Comparison of ENCODE assay signal across 8 cellular contexts in the genomic region with DNA sequence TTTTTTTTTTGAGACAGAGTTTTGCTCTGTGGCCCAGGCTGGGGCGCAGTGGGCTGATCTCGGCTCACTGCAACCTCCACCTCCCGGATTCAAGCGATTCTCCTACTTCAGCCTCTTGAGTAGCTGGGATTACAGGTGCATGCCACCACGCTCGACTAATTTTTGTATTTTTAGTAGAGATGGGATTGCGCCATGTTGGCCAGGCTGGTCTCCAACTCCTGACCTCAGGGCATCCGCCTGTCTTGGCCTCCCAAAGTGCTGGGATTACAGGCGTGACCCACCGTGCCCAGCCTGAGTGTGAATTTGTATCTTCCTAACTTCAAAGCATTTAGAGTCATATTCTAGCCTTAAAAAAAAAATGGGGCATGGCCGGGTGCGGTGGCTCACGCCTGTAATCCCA. TPM values are rescaled to one million over a fixed set of nuclear protein-coding genes. Genes with fewer than 3 reads are reported as not detected.
DNase-seq lines count a peak whose midpoint lies in the region; ATAC-seq and TF ChIP-seq lines count a peak whose summit lies in the region.
"Not testable (repeated sequence)": the region's sequence is repeated elsewhere in the genome, so short reads cannot be mapped to it uniquely, and the experiment has no call there.

No MANE protein-coding gene starts in this region.

- H4K20me1 ChIP-seq in BLaER1, result peaks cover 100% of the 10 kb centered on the region

- TF ChIP-seq CTCF in RWPE1 (conservative IDR thresholded peaks at IDR 0.05; ENCODE audit: low read depth); coronary artery (IDR thresholded peaks at IDR 0.05); gastroesophageal sphincter (IDR thresholded peaks at IDR 0.05); right lobe of liver (IDR thresholded peaks at IDR 0.05); parathyroid adenoma (IDR thresholded peaks at IDR 0.05); stomach (IDR thresholded peaks at IDR 0.05); upper lobe of left lung (IDR thresholded peaks at IDR 0.05): not testable (repeated sequence)

- TF ChIP-seq POLR2A in gastroesophageal sphincter (IDR thresholded peaks at IDR 0.05); right lobe of liver (IDR thresholded peaks at IDR 0.05); stomach (IDR thresholded peaks at IDR 0.05); upper lobe of left lung (IDR thresholded peaks at IDR 0.05): not testable (repeated sequence)

- ATAC-seq in gastroesophageal sphincter; right lobe of liver; upper lobe of left lung (ENCODE audit: low FRiP score in 2 of 2): not testable (repeated sequence)

- not testable (repeated sequence) for H3K27ac ChIP-seq in BLaER1
- H3K27ac ChIP-seq in RWPE1, result peak overlapping the region; percentile 91
- H3K27ac ChIP-seq in coronary artery, result peak overlapping the region; percentile 42 to 80
- peak overlapping the region; percentile 87 to 97 (median 88) for H3K27ac ChIP-seq in gastroesophageal sphincter
- H3K27ac ChIP-seq in right lobe of liver, result peak overlapping the region; percentile 50 to 71 (median 70)
- peak overlapping the region; percentile 65 for H3K27ac ChIP-seq in parathyroid adenoma
- peak overlapping the region; percentile 22 to 90 (median 86) for H3K27ac ChIP-seq in stomach
- peak overlapping the region; percentile 83 to 90 (median 88) for H3K27ac ChIP-seq in upper lobe of left lung

- H3K9me3 ChIP-seq in BLaER1; gastroesophageal sphincter; right lobe of liver; parathyroid adenoma (ENCODE audit: control insufficient read depth, low read length); stomach; upper lobe of left lung: not testable (repeated sequence)

- CTCF ChIA-PET in RWPE1 (lab: Yijun Ruan, JAX), result interaction anchor here (0.7 to 0.8 kb wide), 2 partner anchors 17 to 109 kb away, joined by 3 to 4 read pairs; no protein-coding TSS in a partner anchor

- H3K4me1 ChIP-seq in BLaER1, result peaks cover 99% of the 10 kb centered on the region
- H3K4me1 ChIP-seq in gastroesophageal sphincter, result peaks cover 9 to 100% (median 53%) of the 10 kb centered on the region in 3 donors
- H3K4me1 ChIP-seq in right lobe of liver, result peaks cover 0 to 77% (median 30%) of the 10 kb centered on the region in 4 donors
- peaks cover 31% of the 10 kb centered on the region for H3K4me1 ChIP-seq in parathyroid adenoma
- H3K4me1 ChIP-seq in stomach, result peaks cover 65 to 98% (median 81%) of the 10 kb centered on the region in 4 donors
- H3K4me1 ChIP-seq in upper lobe of left lung, result peaks cover 71 to 86% (median 74%) of the 10 kb centered on the region in 4 donors

- H3K36me3 ChIP-seq in BLaER1; gastroesophageal sphincter; right lobe of liver; parathyroid adenoma (ENCODE audit: control insufficient read depth, insufficient read depth, low read length); stomach; upper lobe of left lung: not testable (repeated sequence)

- intact Hi-C loops in right lobe of liver (cut with DNase I), result loop anchor here in 1 of 2 donors (10.0 kb wide), 1 partner anchor 49 kb away; no protein-coding TSS in a partner anchor
- intact Hi-C loops in stomach (cut with DNase I; ENCODE audit: low total_unique reads), result not testable (repeated sequence)

- DNase-seq in RWPE1 (ENCODE audit: low spot score); coronary artery (ENCODE audit: low spot score); right lobe of liver; stomach; upper lobe of left lung: not testable (repeated sequence)

- WGBS in gastroesophageal sphincter (ENCODE audit: low coverage in 1 of 2), 2 donors, result 87 to 100% methylated on average over 2 to 3 of the region's 13 CpGs
- 63% methylated on average over 7 of the region's 13 CpGs for WGBS in right lobe of liver (ENCODE audit: insufficient coverage, low coverage, low lambda C conversion rate, missing lambda C conversion rate)
- 93 to 99% (median 94%) methylated on average over 13 of the region's 13 CpGs for WGBS in stomach, 5 donors
- 80 to 82% methylated on average over 12 to 13 of the region's 13 CpGs for WGBS in upper lobe of left lung, 2 donors

- H2AFZ ChIP-seq in parathyroid adenoma, result not testable (repeated sequence)

- POLR2A ChIA-PET in RWPE1 (lab: Yijun Ruan, JAX; ENCODE audit: low non-redundant PET), result not testable (repeated sequence)

- not testable (repeated sequence) for H3K27me3 ChIP-seq in BLaER1; gastroesophageal sphincter; right lobe of liver; parathyroid adenoma (ENCODE audit: control insufficient read depth, insufficient read depth, low read length); stomach; upper lobe of left lung

- not testable (repeated sequence) for H3K9ac ChIP-seq in BLaER1, parathyroid adenoma

- H3K4me3 ChIP-seq in BLaER1; coronary artery; gastroesophageal sphincter; right lobe of liver; parathyroid adenoma (ENCODE audit: low read depth, low read length); stomach; upper lobe of left lung: not testable (repeated sequence)

- not testable (repeated sequence) for TF ChIP-seq EP300 in gastroesophageal sphincter (IDR thresholded peaks at IDR 0.05); stomach (IDR thresholded peaks at IDR 0.05); upper lobe of left lung (IDR thresholded peaks at IDR 0.05)

- H3K4me2 ChIP-seq in BLaER1, result peak overlapping the region; percentile 100
- not testable (repeated sequence) for H3K4me2 ChIP-seq in parathyroid adenoma (ENCODE audit: low read length)

- peaks cover 57% of the 10 kb centered on the region for H3K79me2 ChIP-seq in parathyroid adenoma

RNA-seq across cellular contexts. Expression of gene KDM4B, which starts 6.7 kb away (rescaled TPM):
- 10 to 100 TPM; 29.2 to 43.8 (median 38.7) TPM for total RNA-seq in gastroesophageal sphincter
- 10 to 100 TPM; 14.2 to 36.9 (median 29.1) TPM for total RNA-seq in right lobe of liver
- 100 to 1,000 TPM in 2 of 5 donors, 10 to 100 TPM in 3; 22.9 to 202 (median 59.1) TPM for total RNA-seq in stomach
- 10 to 100 TPM in 2 of 3 donors, 1 to 10 TPM in 1; 5.2 to 10.1 (median 10.0) TPM for polyA plus RNA-seq in stomach
- 100 to 1,000 TPM in 1 of 6 donors, 10 to 100 TPM in 5; 28.1 to 112 (median 38.2) TPM for total RNA-seq in upper lobe of left lung
